8 cellular contexts compared by ENCODE assay signal in genomic region chr2:182784777-182785176, GRCh38.
A peak's percentile ranks its signal among the peaks of the same experiment; 100 is the strongest.
DNase-seq lines count a peak whose midpoint lies in the region; ATAC-seq and TF ChIP-seq lines count a peak whose summit lies in the region.

No MANE protein-coding gene starts in this region.

- peaks cover 13% of the 10 kb centered on the region for H3K4me1 ChIP-seq in A673 (ENCODE audit: insufficient read depth, low read length, poor library complexity, severe bottlenecking)
- H3K4me1 ChIP-seq in parathyroid adenoma = no peaks in the 10 kb centered on the region

- CTCF ChIA-PET in A673 (lab: Charles Lee) = interaction anchor here (0.5 to 1.9 kb wide), 4 partner anchors 17 to 1719 kb away, joined by 4 to 6 read pairs (median 5); no protein-coding TSS in a partner anchor

- H3K9me3 ChIP-seq in A673 (ENCODE audit: low read depth, low read length, poor library complexity, severe bottlenecking) (peaks cover 7% of the 10 kb centered on the region), parathyroid adenoma (ENCODE audit: control insufficient read depth, low read length) (no peaks in the 10 kb centered on the region)

- H3K27me3 ChIP-seq in A673 (replicated peaks; ENCODE audit: insufficient read depth, low read depth, low read length, poor library complexity) (no peaks in the 10 kb centered on the region), parathyroid adenoma (ENCODE audit: control insufficient read depth, insufficient read depth, low read length) (no peaks in the 10 kb centered on the region)

- POLR2A ChIA-PET in A673 (lab: Charles Lee; ENCODE audit: low non-redundant PET) = no interaction called here

- H3K27ac ChIP-seq in A673 (ENCODE audit: low read depth, low read length, poor library complexity, severe bottlenecking) (no peak overlapping the region), parathyroid adenoma (no peak overlapping the region)

- ATAC-seq in GM18517 (IDR thresholded peaks at IDR 0.05; ENCODE audit: unreplicated experiment) = peak; percentile 63

- H2AFZ ChIP-seq in parathyroid adenoma = no peak overlapping the region

- peak; percentile 84 for DNase-seq in A673 (ENCODE audit: low spot score)
- DNase-seq in NCI-H524 (lab: John Stamatoyannopoulos, UW) = peak; percentile 1 to 59
- DNase-seq in dermis microvascular lymphatic vessel endothelial cell (ENCODE audit: low read depth in 2 of 2) = peak; percentile 36 to 57
- DNase-seq in NCI-H345 treated with DMSO at 0.1 percent for 48 hours (lab: John Stamatoyannopoulos, UW; ENCODE audit: unreplicated experiment) = no peak
- no peak for DNase-seq in HuH-7.5 (ENCODE audit: low spot score)
- DNase-seq in hepatic stellate cell (ENCODE audit: low spot score) = no peak

- no TSS peak for BruUV-seq in A673 (replicated peaks; lab: Mats Ljungman, UMichigan)

- intact Hi-C loops in A673 (cut with micrococcal nuclease; ENCODE audit: unreplicated experiment) = loop anchor here (1.0 to 10.0 kb wide), 4 partner anchors 83 to 570 kb away; partner anchors contain the start of gene FRZB

- no peak overlapping the region for H3K9ac ChIP-seq in parathyroid adenoma

- peaks cover 6% of the 10 kb centered on the region for H3K36me3 ChIP-seq in A673 (ENCODE audit: insufficient read depth, low read length, poor library complexity, severe bottlenecking)
- no peaks in the 10 kb centered on the region for H3K36me3 ChIP-seq in parathyroid adenoma (ENCODE audit: control insufficient read depth, insufficient read depth, low read length)

- no peaks in the 10 kb centered on the region for H3K79me2 ChIP-seq in parathyroid adenoma

- TF ChIP-seq CTCF in A673 (conservative IDR thresholded peaks at IDR 0.05; ENCODE audit: low read depth, low read length) (peak; percentile 75), parathyroid adenoma (IDR thresholded peaks at IDR 0.05) (peak; percentile 49)

- no peak overlapping the region for H3K4me2 ChIP-seq in parathyroid adenoma (ENCODE audit: low read length)

- no peak overlapping the region for H3K4me3 ChIP-seq in A673 (ENCODE audit: low read depth, low read length, poor library complexity, severe bottlenecking)
- no peak overlapping the region for H3K4me3 ChIP-seq in parathyroid adenoma (ENCODE audit: low read depth, low read length)

Comparison
In these comparisons a context has a peak if more than half of its experiments do, and no peak if none do; other contexts are left out.
1. DNase-seq: peak in A673 (single experiment), NCI-H524 (2 of 2) and dermis microvascular lymphatic vessel endothelial cell (2 of 2); none in NCI-H345 treated with DMSO at 0.1 percent for 48 hours (single experiment), HuH-7.5 (single experiment) and hepatic stellate cell (single experiment).